Comparison of ENCODE assay signal across 8 cellular contexts in genomic region chr4:2934813-2935761, GRCh38. TPM values are rescaled to one million over a fixed set of nuclear protein-coding genes. Genes with fewer than 3 reads are reported as not detected.
DNase-seq lines count a peak whose midpoint lies in the region; ATAC-seq, FAIRE-seq and TF ChIP-seq lines count a peak whose summit lies in the region.

No MANE protein-coding gene starts in this region.

- CTCF ChIA-PET in Panc1 (lab: Charles Lee), result no interaction called here

- POLR2A ChIA-PET in Panc1 (lab: Charles Lee), result interaction anchor here (0.6 kb wide), 3 partner anchors 24 to 60 kb away, joined by 4 to 6 read pairs (median 6); no protein-coding TSS in a partner anchor

- peaks cover 28% of the 10 kb centered on the region for H4K20me1 ChIP-seq in Karpas-422 (ENCODE audit: insufficient read depth, low read depth, low read length)

- H3K4me1 ChIP-seq in Karpas-422 (ENCODE audit: low read length), result peaks cover 56% of the 10 kb centered on the region
- H3K4me1 ChIP-seq in Panc1 (ENCODE audit: control insufficient read depth, insufficient read depth, low read length), result peaks cover 38% of the 10 kb centered on the region

- no peaks in the 10 kb centered on the region for H3K9me3 ChIP-seq in Karpas-422 (ENCODE audit: low read length)
- no peaks in the 10 kb centered on the region for H3K9me3 ChIP-seq in Panc1 (ENCODE audit: control insufficient read depth, insufficient read depth, low read depth, low read length)

- H3K27ac ChIP-seq in Karpas-422 (ENCODE audit: low read length) (peak overlapping the region; percentile 38), Panc1 (ENCODE audit: low read length) (peak overlapping the region; percentile 89)

- ATAC-seq in GM21619 (IDR thresholded peaks at IDR 0.05; ENCODE audit: unreplicated experiment) (peak; percentile 44), Panc1 (peak; percentile 58), naive B cell (ENCODE audit: low read depth in 2 of 2) (peak; percentile 68 to 72)

- in situ Hi-C loops in Panc1 (cut with HindIII; ENCODE audit: low pct_unique_long_range_greater_than_20kb, low sequenced_read_pairs), result no loop called here

- peak overlapping the region; percentile 86 for H3K9ac ChIP-seq in Karpas-422 (ENCODE audit: low read length)

- no peaks in the 10 kb centered on the region for H3K27me3 Mint-ChIP-seq in naive B cell

- intact Hi-C loops in Panc1 (cut with micrococcal nuclease; ENCODE audit: unreplicated experiment), result loop anchor here (10.0 kb wide), 2 partner anchors 140 to 170 kb away; partner anchors contain the start of gene SH3BP2

- no peak for TF ChIP-seq CTCF in D721Med (IDR thresholded peaks at IDR 0.05; ENCODE audit: insufficient read depth, missing control alignments)
- no peak for TF ChIP-seq CTCF in Panc1 (IDR thresholded peaks at IDR 0.05)

- H3K36me3 Mint-ChIP-seq in naive B cell, result peaks cover 0 to 8% of the 10 kb centered on the region in 2 donors

- H3K79me2 ChIP-seq in Karpas-422 (ENCODE audit: low read length), result peaks cover 13% of the 10 kb centered on the region; the same call in 1 of the 2 replicates

- H3K36me3 ChIP-seq in Karpas-422 (ENCODE audit: insufficient read depth, low read length) (peaks cover 22% of the 10 kb centered on the region; the same call in 1 of the 2 replicates), Panc1 (ENCODE audit: control insufficient read depth, insufficient read depth, low read length) (no peaks in the 10 kb centered on the region; the same call in 1 of the 2 replicates)

- DNase-seq in D721Med (ENCODE audit: insufficient read length, low spot score) (peak; percentile 93), Karpas-422 (peak; percentile 98), Panc1 (ENCODE audit: low read depth, low spot score) (no peak), activated T-helper 1 cell treated with Interleukin-2 at 50 U/mL for 16 hours (ENCODE audit: low read depth) (peak; percentile 94), fibroblast of gingiva (ENCODE audit: low read depth) (peak; percentile 87), naive B cell (peak; percentile 97)
- DNase-seq in stimulated activated CD8-positive, alpha-beta memory T cell treated with anti-CD3 and anti-CD28 coated beads, Interleukin-7, amount 100 ng/mL, for 4 hours (ENCODE audit: low read depth in 2 of 2), result peak; percentile 87 to 92

- TSS peak; percentile 83 for BruUV-seq in Panc1 (replicated peaks; lab: Mats Ljungman, UMichigan)

- no peaks in the 10 kb centered on the region for H3K9me3 Mint-ChIP-seq in naive B cell

- H3K4me1 Mint-ChIP-seq in naive B cell, result peaks cover 21 to 39% (median 30%) of the 10 kb centered on the region in 3 donors

- H3K27ac Mint-ChIP-seq in naive B cell, result peak overlapping the region in 5 of 6 donors; percentile 53 to 94 (median 86)

- H3K4me3 Mint-ChIP-seq in naive B cell, result peak overlapping the region; percentile 76 to 94 (median 84)

- no peaks in the 10 kb centered on the region for H3K9me2 ChIP-seq in Karpas-422 (replicated peaks; ENCODE audit: insufficient read depth, low read length)

- H3K4me3 ChIP-seq in Karpas-422 (ENCODE audit: low read length), result peak overlapping the region; percentile 77
- H3K4me3 ChIP-seq in Panc1 (ENCODE audit: low read depth in 2 of 2, low read length in 2 of 2), result peak overlapping the region; percentile 64 to 82

- no peaks in the 10 kb centered on the region for H3K27me3 ChIP-seq in Karpas-422 (ENCODE audit: low read length)
- no peaks in the 10 kb centered on the region for H3K27me3 ChIP-seq in Panc1 (ENCODE audit: control insufficient read depth, insufficient read depth, low read length)

- H2AFZ ChIP-seq in Karpas-422 (ENCODE audit: low read length), result no peak overlapping the region

- FAIRE-seq in D721Med (lab: Jason Lieb, UNC), result no peak

- peak overlapping the region; percentile 77 for H3K4me2 ChIP-seq in Karpas-422 (ENCODE audit: low read depth, low read length, poor library complexity, severe bottlenecking)

RNA-seq across cellular contexts. Expression of gene NOP14, which starts 28.1 kb away (rescaled TPM):
- total RNA-seq in Karpas-422 (2014; rRNA removed; shearing (Covaris generic); ENCODE audit: low replicate concordance), result 19.2 and 27.6 TPM in 2 replicates
- 32.9 TPM for total RNA-seq in Panc1 (2021; ENCODE audit: unreplicated experiment)
- polyA plus RNA-seq in Panc1 (2012; ENCODE audit: insufficient read length), result 26.3 TPM
- 10 to 100 TPM in 2 of 6 donors, 1 to 10 TPM in 3, under 1 TPM in 1; 0.73 to 17.7 (median 8.3) TPM for polyA plus RNA-seq in naive B cell (ENCODE audit: low read depth in 6 of 6)

RNA-seq across cellular contexts. Expression of gene GRK4, which starts 28.3 kb away (rescaled TPM):
- 3.0 and 3.8 TPM in 2 replicates for total RNA-seq in Karpas-422 (2014; rRNA removed; shearing (Covaris generic); ENCODE audit: low replicate concordance)
- 2.5 TPM for total RNA-seq in Panc1 (2021; ENCODE audit: unreplicated experiment)
- polyA plus RNA-seq in Panc1 (2012; ENCODE audit: insufficient read length), result 2.1 TPM
- 1 to 10 TPM in 2 of 6 donors, under 1 TPM in 3, not detected in 1; 0.86 to 1.8 (median 0.96) TPM for polyA plus RNA-seq in naive B cell (ENCODE audit: low read depth in 6 of 6)
